ENCODE assay signal across 1 cellular context in genomic region chr1:156193208-156193487, GRCh38.
TF ChIP-seq lines count a peak whose summit lies in the region.

No MANE protein-coding gene starts in this region.

TF ChIP-seq in HEK293, 187 proteins besides CTCF, POLR2A, EP300 and RAD21 (continued from another document):
- TF ChIP-seq ZNF26 (tag by site-specific recombination; IDR thresholded peaks at IDR 0.05) (no peak), PRDM4 (tag by site-specific recombination; IDR thresholded peaks at IDR 0.05) (no peak), ZNF266 (tag by site-specific recombination; IDR thresholded peaks at IDR 0.05; ENCODE audit: low read depth) (no peak), ZNF19 (tag by site-specific recombination; IDR thresholded peaks at IDR 0.05; ENCODE audit: low read depth) (no peak), FEZF1 (tag by site-specific recombination; IDR thresholded peaks at IDR 0.05) (no peak), PRDM2 (tag by site-specific recombination; IDR thresholded peaks at IDR 0.05; ENCODE audit: borderline replicate concordance) (no peak), HIC1 (tag by site-specific recombination; IDR thresholded peaks at IDR 0.05) (no peak), ZNF280C (tag by site-specific recombination; IDR thresholded peaks at IDR 0.05) (no peak)
